11 cellular contexts compared by ENCODE assay signal in the genomic region with DNA sequence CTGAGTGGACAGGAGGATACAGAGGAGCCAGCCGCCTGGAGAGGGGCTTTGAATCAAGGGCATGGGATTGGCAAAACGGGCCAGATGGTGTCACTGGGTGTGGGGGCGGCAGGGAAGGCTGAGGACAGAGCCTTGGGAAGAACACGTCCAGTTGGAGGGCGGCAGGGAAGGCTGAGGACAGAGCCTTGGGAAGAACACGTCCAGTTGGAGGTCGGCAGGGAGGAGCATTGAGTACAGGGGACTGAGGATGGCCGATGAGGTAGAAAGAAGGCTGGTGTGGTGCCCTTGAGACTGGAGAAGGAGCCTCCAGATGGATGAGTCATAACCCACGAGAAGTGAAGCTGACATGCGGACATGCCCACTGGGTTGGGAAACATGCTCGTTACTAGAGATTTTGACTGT. TPM values are rescaled to one million over a fixed set of nuclear protein-coding genes. Genes with fewer than 3 reads are reported as not detected.
DNase-seq lines count a peak whose midpoint lies in the region; ATAC-seq and TF ChIP-seq lines count a peak whose summit lies in the region.
"Had no signal": no experiment of that assay in that cellular context is flagged by ENCODE, and none has a peak within 500 bp of the region (broad histone marks: within the 10 kb centered on the region; RNA-seq: fewer than 3 reads in every experiment).

No MANE protein-coding gene starts in this region.

- H3K14ac ChIP-seq in trophoblast cell (ENCODE audit: low read length) = no peak overlapping the region

- no peak overlapping the region for H3K18ac ChIP-seq in trophoblast cell (ENCODE audit: low read length)

- H2AK5ac ChIP-seq in trophoblast cell (ENCODE audit: low read length) = no peak overlapping the region

- H2BK120ac ChIP-seq in trophoblast cell (ENCODE audit: insufficient read depth, low read length, poor library complexity) = no peak overlapping the region

- no peak overlapping the region for H3K27ac Mint-ChIP-seq in activated CD8-positive, alpha-beta memory T cell treated with anti-CD3 and anti-CD28 coated beads, Interleukin-2, amount 10 ng/mL, durations not matched to agents 7 days and 5 days
- H3K27ac Mint-ChIP-seq in endodermal cell = no peak overlapping the region
- H3K27ac Mint-ChIP-seq in activated T-helper 2 cell treated with anti-CD3 and anti-CD28 coated beads, Interferon-gamma antibody, Interleukin-2, Interleukin-4, amounts not matched to agents 10 μg/mL and 5 μg/mL and 100 μg/mL, durations not matched to agents 14 hours and 24 hours and 36 hours = no peak overlapping the region

- no peak for ATAC-seq in activated CD8-positive, alpha-beta memory T cell treated with anti-CD3 and anti-CD28 coated beads, Interleukin-2, amount 10 ng/mL, durations not matched to agents 7 days and 5 days

- WGBS in endodermal cell (ENCODE audit: insufficient coverage in 1 of 2, insufficient read length in 1 of 2), 2 experiments = 64 to 69% methylated on average over 11 of the region's 11 CpGs
- no CpG with 5 or more reads among the region's 11 CpGs for WGBS in trophoblast cell (ENCODE audit: extremely low coverage, insufficient coverage, insufficient read length)

- H3K4me2 ChIP-seq in trophoblast cell (ENCODE audit: low read length) = no peak overlapping the region

- H3K27me3 Mint-ChIP-seq in activated CD8-positive, alpha-beta memory T cell treated with anti-CD3 and anti-CD28 coated beads, Interleukin-2, amount 10 ng/mL, durations not matched to agents 7 days and 5 days = peaks cover 66% of the 10 kb centered on the region
- peaks cover 83% of the 10 kb centered on the region for H3K27me3 Mint-ChIP-seq in endodermal cell (ENCODE audit: insufficient read depth)
- H3K27me3 Mint-ChIP-seq in activated T-helper 2 cell treated with anti-CD3 and anti-CD28 coated beads, Interferon-gamma antibody, Interleukin-2, Interleukin-4, amounts not matched to agents 10 μg/mL and 5 μg/mL and 100 μg/mL, durations not matched to agents 14 hours and 24 hours and 36 hours (ENCODE audit: low read depth) = peaks cover 53% of the 10 kb centered on the region

- H3K4me3 Mint-ChIP-seq in activated CD8-positive, alpha-beta memory T cell treated with anti-CD3 and anti-CD28 coated beads, Interleukin-2, amount 10 ng/mL, durations not matched to agents 7 days and 5 days = peak overlapping the region; percentile 22
- peak overlapping the region; percentile 58 for H3K4me3 Mint-ChIP-seq in endodermal cell
- H3K4me3 Mint-ChIP-seq in activated T-helper 2 cell treated with anti-CD3 and anti-CD28 coated beads, Interferon-gamma antibody, Interleukin-2, Interleukin-4, amounts not matched to agents 10 μg/mL and 5 μg/mL and 100 μg/mL, durations not matched to agents 14 hours and 24 hours and 36 hours (ENCODE audit: low read depth) = no peak overlapping the region

- H3K4ac ChIP-seq in trophoblast cell (ENCODE audit: low read depth, low read length) = no peak overlapping the region

- peaks cover 4% of the 10 kb centered on the region for H3K79me2 ChIP-seq in trophoblast cell (ENCODE audit: control insufficient read depth, insufficient read depth, low read length, poor library complexity)

- CTCF ChIA-PET in activated CD8-positive, alpha-beta memory T cell treated with anti-CD3 and anti-CD28 coated beads, Interleukin-2, amount 10 ng/mL, durations not matched to agents 7 days and 5 days (lab: Charles Lee) = interaction anchor here (6.9 kb wide), 1 partner anchor 28 kb away, joined by 26 read pairs; no protein-coding TSS in a partner anchor

- H4K8ac ChIP-seq in trophoblast cell (ENCODE audit: low read depth, low read length) = no peak overlapping the region

- H2AFZ ChIP-seq in trophoblast cell (ENCODE audit: insufficient read depth, low read length, poor library complexity) = no peak overlapping the region

- no peak overlapping the region for H3K27ac ChIP-seq in endodermal cell (ENCODE audit: low read depth, low read length)
- no peak overlapping the region for H3K27ac ChIP-seq in trophoblast cell (ENCODE audit: low read depth, low read length)
- H3K27ac ChIP-seq in effector memory CD4-positive, alpha-beta T cell (ENCODE audit: insufficient read depth, low read length, poor library complexity, severe bottlenecking) = no peak overlapping the region
- H3K27ac ChIP-seq: KMS-11 had no signal

- H2BK5ac ChIP-seq in trophoblast cell (ENCODE audit: low read depth, low read length, poor library complexity) = no peak overlapping the region

- intact Hi-C loops in activated T-helper 2 cell treated with anti-CD3 and anti-CD28 coated beads, Interferon-gamma antibody, Interleukin-2, Interleukin-4, amounts not matched to agents 10 μg/mL and 5 μg/mL and 100 μg/mL, durations not matched to agents 14 hours and 24 hours and 36 hours (cut with micrococcal nuclease) = no loop called here

- no peaks in the 10 kb centered on the region for H3K9me3 ChIP-seq in endodermal cell (ENCODE audit: control insufficient read depth, low read length)
- H3K9me3 ChIP-seq in trophoblast cell (ENCODE audit: insufficient read depth, low read depth, low read length) = peaks cover 8% of the 10 kb centered on the region
- H3K9me3 ChIP-seq in effector memory CD4-positive, alpha-beta T cell (ENCODE audit: control insufficient read depth, low read length) = no peaks in the 10 kb centered on the region

- H3K4me3 ChIP-seq in endodermal cell (ENCODE audit: low read length) (no peak overlapping the region), trophoblast cell (ENCODE audit: low read depth, low read length) (no peak overlapping the region)
- no peak overlapping the region for H3K4me3 ChIP-seq in effector memory CD4-positive, alpha-beta T cell (ENCODE audit: insufficient read depth, low read depth, low read length, poor library complexity, severe bottlenecking)

- peaks cover 7% of the 10 kb centered on the region for H3K79me1 ChIP-seq in trophoblast cell (ENCODE audit: low read length)

- no peak for TF ChIP-seq CTCF in endodermal cell (conservative IDR thresholded peaks at IDR 0.05)

- no peak for DNase-seq in activated CD8-positive, alpha-beta memory T cell treated with anti-CD3 and anti-CD28 coated beads, Interleukin-2, amount 10 ng/mL, durations not matched to agents 7 days and 5 days
- no peak for DNase-seq in activated CD8-positive, alpha-beta memory T cell treated with anti-CD3 and anti-CD28 coated beads for 24 hours
- DNase-seq in NCI-H524 (lab: John Stamatoyannopoulos, UW) (peak; percentile 49 to 57), endodermal cell (no peak), trophoblast cell (peak; percentile 5 to 26), NCI-H526 treated with DMSO at 0.1 percent for 48 hours (lab: John Stamatoyannopoulos, UW) (no peak)
- no peak for DNase-seq in activated T-helper 2 cell treated with anti-CD3 and anti-CD28 coated beads, Interferon-gamma antibody, Interleukin-2, Interleukin-4, amounts not matched to agents 10 μg/mL and 5 μg/mL and 100 μg/mL, durations not matched to agents 14 hours and 24 hours and 36 hours (ENCODE audit: low spot score)
- no peak for DNase-seq in effector memory CD4-positive, alpha-beta T cell
- DNase-seq: activated gamma-delta T cell, NCI-H774 had no signal

- H3K36me3 Mint-ChIP-seq in activated CD8-positive, alpha-beta memory T cell treated with anti-CD3 and anti-CD28 coated beads, Interleukin-2, amount 10 ng/mL, durations not matched to agents 7 days and 5 days = no peaks in the 10 kb centered on the region
- H3K36me3 Mint-ChIP-seq in endodermal cell (ENCODE audit: low read depth) = no peaks in the 10 kb centered on the region
- peaks cover 3% of the 10 kb centered on the region for H3K36me3 Mint-ChIP-seq in activated T-helper 2 cell treated with anti-CD3 and anti-CD28 coated beads, Interferon-gamma antibody, Interleukin-2, Interleukin-4, amounts not matched to agents 10 μg/mL and 5 μg/mL and 100 μg/mL, durations not matched to agents 14 hours and 24 hours and 36 hours (ENCODE audit: low read depth)

- no peak overlapping the region for H4K91ac ChIP-seq in trophoblast cell (ENCODE audit: low read depth, low read length)

- no peaks in the 10 kb centered on the region for H3K9me3 Mint-ChIP-seq in activated CD8-positive, alpha-beta memory T cell treated with anti-CD3 and anti-CD28 coated beads, Interleukin-2, amount 10 ng/mL, durations not matched to agents 7 days and 5 days (ENCODE audit: low read depth)
- no peaks in the 10 kb centered on the region for H3K9me3 Mint-ChIP-seq in endodermal cell
- peaks cover 5% of the 10 kb centered on the region for H3K9me3 Mint-ChIP-seq in activated T-helper 2 cell treated with anti-CD3 and anti-CD28 coated beads, Interferon-gamma antibody, Interleukin-2, Interleukin-4, amounts not matched to agents 10 μg/mL and 5 μg/mL and 100 μg/mL, durations not matched to agents 14 hours and 24 hours and 36 hours

- H3K36me3 ChIP-seq in endodermal cell (ENCODE audit: control insufficient read depth, insufficient read depth, low read length) (no peaks in the 10 kb centered on the region), trophoblast cell (ENCODE audit: control insufficient read depth in 1 of 2, insufficient read depth in 2 of 2, low read length in 2 of 2) (no peaks in the 10 kb centered on the region)
- H3K36me3 ChIP-seq in effector memory CD4-positive, alpha-beta T cell (ENCODE audit: control insufficient read depth, insufficient read depth, low read length) = no peaks in the 10 kb centered on the region

- no peak overlapping the region for H3K23ac ChIP-seq in trophoblast cell (ENCODE audit: low read length)

- H3K9ac ChIP-seq in endodermal cell (ENCODE audit: extremely low read depth, low read length, poor library complexity, severe bottlenecking) = no peak overlapping the region
- no peak overlapping the region for H3K9ac ChIP-seq in trophoblast cell (ENCODE audit: low read length)
- H3K9ac ChIP-seq: KMS-11 had no signal

- H4K12ac ChIP-seq in trophoblast cell (ENCODE audit: low read depth, low read length) = no peak overlapping the region

- no peaks in the 10 kb centered on the region for H3K4me1 ChIP-seq in endodermal cell (ENCODE audit: control insufficient read depth, insufficient read depth, low read length)
- peaks cover 6 to 17% of the 10 kb centered on the region in 2 experiments for H3K4me1 ChIP-seq in trophoblast cell (ENCODE audit: control insufficient read depth in 1 of 2, insufficient read depth in 2 of 2, low read length in 2 of 2)
- peaks cover 21% of the 10 kb centered on the region for H3K4me1 ChIP-seq in effector memory CD4-positive, alpha-beta T cell (ENCODE audit: control insufficient read depth, insufficient read depth, low read length, poor library complexity, severe bottlenecking)

- peaks cover 14% of the 10 kb centered on the region for H3K4me1 Mint-ChIP-seq in activated CD8-positive, alpha-beta memory T cell treated with anti-CD3 and anti-CD28 coated beads, Interleukin-2, amount 10 ng/mL, durations not matched to agents 7 days and 5 days
- no peaks in the 10 kb centered on the region for H3K4me1 Mint-ChIP-seq in endodermal cell
- peaks cover 11% of the 10 kb centered on the region for H3K4me1 Mint-ChIP-seq in activated T-helper 2 cell treated with anti-CD3 and anti-CD28 coated beads, Interferon-gamma antibody, Interleukin-2, Interleukin-4, amounts not matched to agents 10 μg/mL and 5 μg/mL and 100 μg/mL, durations not matched to agents 14 hours and 24 hours and 36 hours (ENCODE audit: low read depth)

- H3K27me3 ChIP-seq in endodermal cell (ENCODE audit: control insufficient read depth, insufficient read depth, low read length, poor library complexity, severe bottlenecking) (peaks cover 49% of the 10 kb centered on the region), trophoblast cell (ENCODE audit: insufficient read depth, low read length) (peaks cover 27% of the 10 kb centered on the region)
- peaks cover 3% of the 10 kb centered on the region for H3K27me3 ChIP-seq in effector memory CD4-positive, alpha-beta T cell (replicated peaks; ENCODE audit: control insufficient read depth, insufficient read depth, low read length, poor library complexity, severe bottlenecking)

- H2BK12ac ChIP-seq in trophoblast cell (ENCODE audit: low read length) = no peak overlapping the region

RNA-seq across cellular contexts. Expression of gene HES6, which starts 4.5 kb away (rescaled TPM):
- total RNA-seq in activated CD8-positive, alpha-beta memory T cell treated with anti-CD3 and anti-CD28 coated beads, Interleukin-2, amount 10 ng/mL, durations not matched to agents 7 days and 5 days = 1 to 10 TPM; 3.0 to 4.0 TPM
- 10 to 100 TPM; 17.8 to 26.3 TPM for total RNA-seq in endodermal cell
- polyA plus RNA-seq in endodermal cell (2013, experiment 1 of 2) = 302 TPM
- polyA plus RNA-seq in endodermal cell (2013, experiment 2 of 2) = 279 TPM
- polyA plus RNA-seq in trophoblast cell (2013) = 4.2 and 4.3 TPM in 2 replicates
- 10.2 and 10.8 TPM in 2 replicates for total RNA-seq in activated T-helper 2 cell treated with anti-CD3 and anti-CD28 coated beads, Interferon-gamma antibody, Interleukin-2, Interleukin-4, amounts not matched to agents 10 μg/mL and 5 μg/mL and 100 μg/mL, durations not matched to agents 14 hours and 24 hours and 36 hours

RNA-seq across cellular contexts. Expression of gene ILKAP, which starts 31.8 kb away (rescaled TPM):
- 10 to 100 TPM; 52.6 to 61.7 TPM for total RNA-seq in activated CD8-positive, alpha-beta memory T cell treated with anti-CD3 and anti-CD28 coated beads, Interleukin-2, amount 10 ng/mL, durations not matched to agents 7 days and 5 days
- 10 to 100 TPM; 40.9 to 46.4 TPM for total RNA-seq in endodermal cell
- 42.6 TPM for polyA plus RNA-seq in endodermal cell (2013, experiment 1 of 2)
- polyA plus RNA-seq in endodermal cell (2013, experiment 2 of 2) = 38.0 TPM
- 20.9 and 21.5 TPM in 2 replicates for polyA plus RNA-seq in trophoblast cell (2013)
- total RNA-seq in activated T-helper 2 cell treated with anti-CD3 and anti-CD28 coated beads, Interferon-gamma antibody, Interleukin-2, Interleukin-4, amounts not matched to agents 10 μg/mL and 5 μg/mL and 100 μg/mL, durations not matched to agents 14 hours and 24 hours and 36 hours = 67.1 and 71.3 TPM in 2 replicates

RNA-seq across cellular contexts. Expression of gene PER2, which starts 53.1 kb away (rescaled TPM):
- 10 to 100 TPM in 1 of 2 experiments, 1 to 10 TPM in 1; 9.1 to 11.5 TPM for total RNA-seq in activated CD8-positive, alpha-beta memory T cell treated with anti-CD3 and anti-CD28 coated beads, Interleukin-2, amount 10 ng/mL, durations not matched to agents 7 days and 5 days
- 10 to 100 TPM in 1 of 2 donors, 1 to 10 TPM in 1; 9.7 to 13.5 TPM for total RNA-seq in endodermal cell
- polyA plus RNA-seq in endodermal cell (2013, experiment 1 of 2) = 5.6 TPM
- polyA plus RNA-seq in endodermal cell (2013, experiment 2 of 2) = 4.9 TPM
- polyA plus RNA-seq in trophoblast cell (2013) = 2.0 and 2.2 TPM in 2 replicates
- total RNA-seq in activated T-helper 2 cell treated with anti-CD3 and anti-CD28 coated beads, Interferon-gamma antibody, Interleukin-2, Interleukin-4, amounts not matched to agents 10 μg/mL and 5 μg/mL and 100 μg/mL, durations not matched to agents 14 hours and 24 hours and 36 hours = 19.1 and 19.3 TPM in 2 replicates

Comparison
In these comparisons a context has a peak if more than half of its experiments do, and no peak if none do; other contexts are left out.
1. DNase-seq: peak in NCI-H524 (2 of 2) and trophoblast cell (2 of 2); none in activated CD8-positive, alpha-beta memory T cell treated with anti-CD3 and anti-CD28 coated beads, Interleukin-2, amount 10 ng/mL, durations not matched to agents 7 days and 5 days (single experiment), activated CD8-positive, alpha-beta memory T cell treated with anti-CD3 and anti-CD28 coated beads for 24 hours (single experiment), endodermal cell (single experiment), NCI-H526 treated with DMSO at 0.1 percent for 48 hours (single experiment), activated T-helper 2 cell treated with anti-CD3 and anti-CD28 coated beads, Interferon-gamma antibody, Interleukin-2, Interleukin-4, amounts not matched to agents 10 μg/mL and 5 μg/mL and 100 μg/mL, durations not matched to agents 14 hours and 24 hours and 36 hours (single experiment) and effector memory CD4-positive, alpha-beta T cell (0 of 3).